26 cellular contexts compared by ENCODE assay signal in the genomic region with DNA sequence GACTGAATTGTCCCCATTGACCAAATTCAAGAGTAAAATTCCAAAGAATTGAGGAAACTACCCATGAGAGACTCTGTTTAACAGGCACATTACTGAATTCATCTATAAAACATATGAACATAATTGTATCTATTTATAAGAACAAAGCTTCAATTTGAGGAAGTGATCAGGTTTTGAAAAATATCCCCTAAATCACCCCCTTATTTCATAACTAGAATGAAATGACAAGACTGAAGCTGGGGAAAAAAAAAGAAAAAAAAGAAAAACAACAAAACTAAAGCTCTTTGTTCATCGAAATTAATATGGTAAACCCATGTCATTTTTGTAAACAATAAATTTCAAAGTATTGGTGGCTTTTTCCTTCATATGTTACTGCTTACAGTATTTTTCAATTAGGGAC.
"Had no signal": no experiment of that assay in that cellular context is flagged by ENCODE, and none has a peak within 500 bp of the region (broad histone marks: within the 10 kb centered on the region; RNA-seq: fewer than 3 reads in every experiment).

No MANE protein-coding gene starts in this region.

- H3K27me3 ChIP-seq: neural progenitor cell, neutrophil, ovary, right atrium auricular region, right lobe of liver, tibial nerve, uterus had no signal

- H3K9me3 ChIP-seq: neutrophil, ovary, right atrium auricular region, right lobe of liver, tibial nerve, uterus had no signal

- H2AFZ ChIP-seq: neural progenitor cell had no signal

- DNase-seq: hippocampal formation; kidney; left ventricle myocardium inferior; mesendoderm; naive B cell; natural killer cell; nephron progenitor cell; occipital lobe; ovary; right lobe of liver; stimulated activated CD4-positive, alpha-beta T cell treated with anti-CD3 and anti-CD28 coated beads, Interleukin-1b, Interleukin-23, amount 100 ng/mL, for 48 hours; stimulated activated CD4-positive, alpha-beta T cell treated with anti-CD3 and anti-CD28 coated beads, Interleukin-2, amount 100 ng/mL, for 48 hours; stimulated activated CD4-positive, alpha-beta T cell treated with anti-CD3 and anti-CD28 coated beads, Interleukin-4, amount 100 ng/mL, for 4 hours; stimulated activated CD8-positive, alpha-beta memory T cell treated with anti-CD3 and anti-CD28 coated beads, Interleukin-4, amount 100 ng/mL, for 48 hours; stimulated activated naive CD4-positive, alpha-beta T cell treated with Interleukin-2 at 50 U/mL for 16 hours; stimulated activated naive CD8-positive, alpha-beta T cell treated with anti-CD3 and anti-CD28 coated beads, Interleukin-15, amount 100 ng/mL, for 72 hours; substantia nigra; uterus had no signal

- H3K4me1 ChIP-seq: left ventricle myocardium inferior, neural progenitor cell, right atrium auricular region, right lobe of liver, tibial nerve, uterus had no signal

- H3K27ac ChIP-seq: left ventricle myocardium inferior, neural progenitor cell, neutrophil, ovary, right atrium auricular region, right lobe of liver, tibial nerve, uterus had no signal

- FAIRE-seq: islet of Langerhans, kidney had no signal

- H3K36me3 ChIP-seq: left ventricle myocardium inferior, neural progenitor cell, neutrophil, ovary, right atrium auricular region, right lobe of liver, tibial nerve, uterus had no signal

- H3K4me2 ChIP-seq: neural progenitor cell, smooth muscle cell had no signal

- H3K4me3 ChIP-seq: left ventricle myocardium inferior, lung, neural progenitor cell, ovary, right atrium auricular region, right lobe of liver, smooth muscle cell, tibial nerve, uterus had no signal

- ATAC-seq: natural killer cell; right lobe of liver; stimulated activated memory B cell treated with anti-CD40 and anti-IgM and Interleukin-4, amounts not matched to agents 10 μg/mL and 1 μg/mL and 100 μg/mL, for 72 hours; stimulated activated naive CD8-positive, alpha-beta T cell treated with anti-CD3 and anti-CD28 coated beads, Interleukin-15, amount 100 ng/mL, for 72 hours had no signal

- H3K9ac ChIP-seq: neural progenitor cell had no signal
